17 cellular contexts compared by ENCODE assay signal in genomic region chr5:171623107-171623506, GRCh38.
DNase-seq lines count a peak whose midpoint lies in the region; ATAC-seq and TF ChIP-seq lines count a peak whose summit lies in the region.
"Had no signal": no experiment of that assay in that cellular context is flagged by ENCODE, and none has a peak within 500 bp of the region (broad histone marks: within the 10 kb centered on the region; RNA-seq: fewer than 3 reads in every experiment).

No MANE protein-coding gene starts in this region.

- H3K27ac ChIP-seq in GM23338 (ENCODE audit: low read depth), result no peak overlapping the region
- H3K27ac ChIP-seq: BLaER1, GM23248 had no signal

- no peaks in the 10 kb centered on the region; the same call in 2 of the 3 replicates for H3K36me3 Mint-ChIP-seq in GM23338 (ENCODE audit: low read depth)
- H3K36me3 Mint-ChIP-seq in glutamatergic neuron (ENCODE audit: unreplicated experiment), result peaks cover 11% of the 10 kb centered on the region
- no peaks in the 10 kb centered on the region for H3K36me3 Mint-ChIP-seq in nephron (ENCODE audit: low read depth)
- no peaks in the 10 kb centered on the region for H3K36me3 Mint-ChIP-seq in stimulated activated naive B cell treated with anti-CD40 and anti-IgM and Interleukin-4, amounts not matched to agents 10 μg/mL and 1 μg/mL and 100 μg/mL, for 72 hours
- H3K36me3 Mint-ChIP-seq: CD8-positive, alpha-beta memory T cell had no signal

- no peaks in the 10 kb centered on the region for H3K79me2 ChIP-seq in GM23338 (replicated peaks; ENCODE audit: insufficient read depth)

- H3K4me2 ChIP-seq in GM23338, result peak overlapping the region; percentile 0; the same call in 1 of the 2 replicates
- H3K4me2 ChIP-seq: BLaER1 had no signal

- ATAC-seq in GM23338 (no peak), HG03378 (IDR thresholded peaks at IDR 0.05; ENCODE audit: unreplicated experiment) (no peak)
- no peak for ATAC-seq in stimulated activated naive B cell treated with anti-CD40 and anti-IgM and Interleukin-4, amounts not matched to agents 10 μg/mL and 1 μg/mL and 100 μg/mL, for 72 hours (replicated peaks)

- H3K4me3 ChIP-seq in GM23338 (no peak overlapping the region), NT2/D1 (ENCODE audit: insufficient read length, low read depth) (no peak overlapping the region)
- H3K4me3 ChIP-seq: BLaER1, GM23248, HAP-1 had no signal

- peaks cover 21% of the 10 kb centered on the region for H3K4me1 ChIP-seq in GM23338 (ENCODE audit: insufficient read depth)
- peaks cover 14% of the 10 kb centered on the region for H3K4me1 ChIP-seq in NT2/D1 (ENCODE audit: insufficient read depth, insufficient read length)
- H3K4me1 ChIP-seq: BLaER1, HAP-1 had no signal

- no peaks in the 10 kb centered on the region; the same call in 1 of the 2 replicates for H3K9me2 ChIP-seq in GM23338 (ENCODE audit: insufficient read depth)

- no peak overlapping the region for H3K27ac Mint-ChIP-seq in GM23338
- H3K27ac Mint-ChIP-seq in glutamatergic neuron (ENCODE audit: unreplicated experiment), result peak overlapping the region; percentile 7
- H3K27ac Mint-ChIP-seq in nephron, result peak overlapping the region; percentile 36 to 94 (median 57)
- no peak overlapping the region for H3K27ac Mint-ChIP-seq in stimulated activated naive B cell treated with anti-CD40 and anti-IgM and Interleukin-4, amounts not matched to agents 10 μg/mL and 1 μg/mL and 100 μg/mL, for 72 hours
- H3K27ac Mint-ChIP-seq: CD8-positive, alpha-beta memory T cell; HFFc6 had no signal

- H3K4me3 Mint-ChIP-seq in GM23338 (peak overlapping the region; percentile 11; the same call in 2 of the 3 replicates), glutamatergic neuron (ENCODE audit: unreplicated experiment) (peak overlapping the region; percentile 12), nephron (no peak overlapping the region)
- no peak overlapping the region for H3K4me3 Mint-ChIP-seq in stimulated activated naive B cell treated with anti-CD40 and anti-IgM and Interleukin-4, amounts not matched to agents 10 μg/mL and 1 μg/mL and 100 μg/mL, for 72 hours
- H3K4me3 Mint-ChIP-seq: CD8-positive, alpha-beta memory T cell; HFFc6 had no signal

- TF ChIP-seq CTCF in GM23338 (conservative IDR thresholded peaks at IDR 0.05; ENCODE audit: low read depth in 2 of 2) (no peak), glutamatergic neuron (IDR thresholded peaks at IDR 0.05; ENCODE audit: partially characterized antibody, unreplicated experiment) (no peak), nephron (IDR thresholded peaks at IDR 0.05; ENCODE audit: unreplicated experiment in 3 of 3) (no peak)

- H3K4me1 Mint-ChIP-seq in GM23338, result peaks cover 28% of the 10 kb centered on the region
- H3K4me1 Mint-ChIP-seq in glutamatergic neuron (ENCODE audit: low read depth, unreplicated experiment), result peaks cover 9% of the 10 kb centered on the region
- H3K4me1 Mint-ChIP-seq in nephron, result peaks cover 11% of the 10 kb centered on the region
- no peaks in the 10 kb centered on the region for H3K4me1 Mint-ChIP-seq in stimulated activated naive B cell treated with anti-CD40 and anti-IgM and Interleukin-4, amounts not matched to agents 10 μg/mL and 1 μg/mL and 100 μg/mL, for 72 hours
- H3K4me1 Mint-ChIP-seq: CD8-positive, alpha-beta memory T cell had no signal

- H3K9me3 Mint-ChIP-seq in GM23338 (peaks cover 9% of the 10 kb centered on the region; the same call in 2 of the 3 replicates), glutamatergic neuron (ENCODE audit: unreplicated experiment) (peaks cover 6% of the 10 kb centered on the region), nephron (no peaks in the 10 kb centered on the region)
- no peaks in the 10 kb centered on the region for H3K9me3 Mint-ChIP-seq in stimulated activated naive B cell treated with anti-CD40 and anti-IgM and Interleukin-4, amounts not matched to agents 10 μg/mL and 1 μg/mL and 100 μg/mL, for 72 hours
- H3K9me3 Mint-ChIP-seq: CD8-positive, alpha-beta memory T cell; HFFc6 had no signal

- H3K27me3 Mint-ChIP-seq in GM23338 (ENCODE audit: insufficient read depth, low read depth, poor library complexity) (peaks cover 87% of the 10 kb centered on the region), glutamatergic neuron (ENCODE audit: unreplicated experiment) (peaks cover 5% of the 10 kb centered on the region), nephron (ENCODE audit: low read depth) (peaks cover 50% of the 10 kb centered on the region)
- H3K27me3 Mint-ChIP-seq in stimulated activated naive B cell treated with anti-CD40 and anti-IgM and Interleukin-4, amounts not matched to agents 10 μg/mL and 1 μg/mL and 100 μg/mL, for 72 hours, result peaks cover 1% of the 10 kb centered on the region in 2 donors

- H2AFZ ChIP-seq in GM23338, result no peak overlapping the region
- H2AFZ ChIP-seq: GM23248 had no signal

- peaks cover 78% of the 10 kb centered on the region for H3K27me3 ChIP-seq in GM23338 (ENCODE audit: insufficient read depth)
- H3K27me3 ChIP-seq in NT2/D1 (ENCODE audit: insufficient read depth, insufficient read length), result peaks cover 91% of the 10 kb centered on the region
- H3K27me3 ChIP-seq: BLaER1 had no signal

- no peak for DNase-seq in GM23338 (ENCODE audit: low spot score)
- DNase-seq in NT2/D1 (ENCODE audit: low read depth, low spot score), result no peak
- DNase-seq in glutamatergic neuron, result no peak
- no peak for DNase-seq in hypothalamus (lab: John Stamatoyannopoulos, UW)
- no peak for DNase-seq in stimulated activated naive B cell treated with anti-CD40 and anti-IgM and Interleukin-4, amounts not matched to agents 10 μg/mL and 1 μg/mL and 100 μg/mL, for 72 hours
- no peak for DNase-seq in nucleus accumbens (lab: John Stamatoyannopoulos, UW)
- DNase-seq: 8988T; AML-193; CD8-positive, alpha-beta memory T cell; GM23248; HFFc6; IMR-90 had no signal

- peaks cover 8% of the 10 kb centered on the region; the same call in 1 of the 2 replicates for H3K9me3 ChIP-seq in NT2/D1 (ENCODE audit: insufficient read depth, low read length)
- H3K9me3 ChIP-seq: BLaER1, Caco-2, HAP-1 had no signal

- H3F3A ChIP-seq in GM23338 (replicated peaks; ENCODE audit: low read depth), result 0 out of 2 replicates have a peak, but pooled peaks cover 3% of the 10 kb centered on the region

- no peaks in the 10 kb centered on the region for H3K36me3 ChIP-seq in GM23338 (ENCODE audit: insufficient read depth)
- H3K36me3 ChIP-seq in NT2/D1 (ENCODE audit: insufficient read depth, insufficient read length, low read length), result no peaks in the 10 kb centered on the region
- H3K36me3 ChIP-seq: BLaER1, HAP-1 had no signal

- peak overlapping the region; percentile 39 for H3K9ac ChIP-seq in NT2/D1 (ENCODE audit: insufficient read length, low read depth)
- H3K9ac ChIP-seq: BLaER1, GM23248 had no signal

- no peaks in the 10 kb centered on the region for H4K20me1 ChIP-seq in GM23338 (replicated peaks; ENCODE audit: insufficient read depth)
- H4K20me1 ChIP-seq: BLaER1 had no signal

TF ChIP-seq in GM23338, 12 proteins besides CTCF, POLR2A, EP300 and RAD21:
- TF ChIP-seq STAT1 (IDR thresholded peaks at IDR 0.05; ENCODE audit: unreplicated experiment), result no peak
- no peak for TF ChIP-seq CREB1 (CRISPR knock-in tag; IDR thresholded peaks at IDR 0.05; ENCODE audit: low read depth)
- no peak for TF ChIP-seq ZNF331 (CRISPR knock-in tag; IDR thresholded peaks at IDR 0.05; ENCODE audit: low read depth)
- no peak for TF ChIP-seq POLR2AphosphoS5 (IDR thresholded peaks at IDR 0.05; ENCODE audit: low read depth)
- no peak for TF ChIP-seq EZH2phosphoT487 (IDR thresholded peaks at IDR 0.05; ENCODE audit: unreplicated experiment)

Comparison
In these comparisons a context has a peak if more than half of its experiments do, and no peak if none do; other contexts are left out.
1. H3K27ac Mint-ChIP-seq: peak in glutamatergic neuron (single experiment) and nephron (3 of 3); none in GM23338 (single experiment) and stimulated activated naive B cell treated with anti-CD40 and anti-IgM and Interleukin-4, amounts not matched to agents 10 μg/mL and 1 μg/mL and 100 μg/mL, for 72 hours (single experiment).
2. H3K4me3 Mint-ChIP-seq: peak in GM23338 (single experiment) and glutamatergic neuron (single experiment); none in nephron (0 of 3) and stimulated activated naive B cell treated with anti-CD40 and anti-IgM and Interleukin-4, amounts not matched to agents 10 μg/mL and 1 μg/mL and 100 μg/mL, for 72 hours (0 of 2).